9 cellular contexts compared by ENCODE assay signal in genomic region chr1:206909883-206910318, GRCh38. TPM values are rescaled to one million over a fixed set of nuclear protein-coding genes. Genes with fewer than 3 reads are reported as not detected.
DNase-seq lines count a peak whose midpoint lies in the region; ATAC-seq and TF ChIP-seq lines count a peak whose summit lies in the region.
"Had no signal": no experiment of that assay in that cellular context is flagged by ENCODE, and none has a peak within 500 bp of the region (broad histone marks: within the 10 kb centered on the region; RNA-seq: fewer than 3 reads in every experiment).

No MANE protein-coding gene starts in this region.

- ATAC-seq in lung (ENCODE audit: insufficient read depth, low FRiP score): peak; percentile 5
- ATAC-seq in upper lobe of left lung (ENCODE audit: low FRiP score in 2 of 2): peak; percentile 5 to 15
- no peak for ATAC-seq in HG03439 (IDR thresholded peaks at IDR 0.05; ENCODE audit: unreplicated experiment)
- no peak for ATAC-seq in GM21737 (IDR thresholded peaks at IDR 0.05; ENCODE audit: unreplicated experiment)

- H3K27ac ChIP-seq in colonic mucosa: no peak overlapping the region
- peak overlapping the region in 1 of 2 donors; percentile 57 for H3K27ac ChIP-seq in lung (ENCODE audit: low read depth in 1 of 2, low read length in 1 of 2)
- peak overlapping the region; percentile 72 to 86 (median 82) for H3K27ac ChIP-seq in upper lobe of left lung

- no peak overlapping the region for H3K9ac ChIP-seq in colonic mucosa (ENCODE audit: low read depth in 2 of 2, low read length in 2 of 2)

- H3K9me3 ChIP-seq in colonic mucosa (no peaks in the 10 kb centered on the region), lung (ENCODE audit: control insufficient read depth in 2 of 2, insufficient read depth in 1 of 2, low read length in 1 of 2) (no peaks in the 10 kb centered on the region), upper lobe of left lung (no peaks in the 10 kb centered on the region)

- 25 to 32% methylated on average over 14 of the region's 14 CpGs for WGBS in lung, 2 donors
- WGBS in upper lobe of left lung, 2 donors: 22 to 61% methylated on average over 8 to 14 of the region's 14 CpGs

- TF ChIP-seq CTCF in colonic mucosa (IDR thresholded peaks at IDR 0.05) (no peak), lung (IDR thresholded peaks at IDR 0.05; ENCODE audit: control extremely low read depth, extremely low read depth) (no peak), upper lobe of left lung (IDR thresholded peaks at IDR 0.05) (no peak)

- H3K4me3 ChIP-seq in colonic mucosa (peak overlapping the region; percentile 41), lung (peak overlapping the region; percentile 27), upper lobe of left lung (peak overlapping the region; percentile 38 to 54 (median 50))

- H3K4me1 ChIP-seq in colonic mucosa (peaks cover 11% of the 10 kb centered on the region), lung (ENCODE audit: control insufficient read depth in 2 of 2, insufficient read depth in 2 of 2, low read length in 2 of 2) (peaks cover 2 to 9% of the 10 kb centered on the region in 2 donors), upper lobe of left lung (peaks cover 19 to 22% (median 19%) of the 10 kb centered on the region in 4 donors)

- no peak for TF ChIP-seq POLR2A in upper lobe of left lung (IDR thresholded peaks at IDR 0.05)

- DNase-seq in activated effector memory CD4-positive, alpha-beta T cell treated with anti-CD3 and anti-CD28 coated beads, Interleukin-2, amount 50 U/mL, for 16 hours: peak; percentile 62
- no peak for DNase-seq in activated effector memory CD4-positive, alpha-beta T cell treated with Interleukin-2 at 50 U/mL for 16 hours
- no peak for DNase-seq in colonic mucosa
- peak; percentile 41 for DNase-seq in lung (ENCODE audit: low spot score)
- no peak for DNase-seq in upper lobe of left lung
- DNase-seq in globus pallidus (ENCODE audit: low spot score): no peak
- DNase-seq: Kasumi-1 had no signal

- TF ChIP-seq EP300 in upper lobe of left lung (IDR thresholded peaks at IDR 0.05): no peak

- no peaks in the 10 kb centered on the region for H3K27me3 ChIP-seq in colonic mucosa
- no peaks in the 10 kb centered on the region for H3K27me3 ChIP-seq in lung (ENCODE audit: control insufficient read depth, insufficient read depth)
- H3K27me3 ChIP-seq in upper lobe of left lung: peaks cover 0 to 8% (median 0%) of the 10 kb centered on the region in 4 donors

- intact Hi-C loops in colonic mucosa (cut with DNase I): loop anchor here (5.0 to 10.0 kb wide), 4 partner anchors 48 to 415 kb away; partner anchors contain the start of gene DYRK3

- no peaks in the 10 kb centered on the region for H3K36me3 ChIP-seq in colonic mucosa
- no peaks in the 10 kb centered on the region for H3K36me3 ChIP-seq in lung (ENCODE audit: control insufficient read depth in 2 of 2, insufficient read depth in 2 of 2, low read length in 2 of 2)
- no peaks in the 10 kb centered on the region for H3K36me3 ChIP-seq in upper lobe of left lung

RNA-seq across cellular contexts. Expression of gene FCMR, which starts 11.8 kb away (rescaled TPM):
- 1 to 10 TPM; 2.3 to 2.7 TPM for total RNA-seq in colonic mucosa
- 10 to 100 TPM in 1 of 2 donors, 1 to 10 TPM in 1; 8.5 to 10.5 TPM for total RNA-seq in lung
- polyA plus RNA-seq in lung: 10 to 100 TPM in 1 of 2 donors, 1 to 10 TPM in 1; 3.6 to 13.3 TPM
- total RNA-seq in upper lobe of left lung: 10 to 100 TPM in 1 of 6 donors, 1 to 10 TPM in 5; 4.3 to 13.6 (median 7.2) TPM

RNA-seq across cellular contexts. Expression of gene IL24, which starts 12.7 kb away (rescaled TPM):
- total RNA-seq in colonic mucosa: not detected
- not detected for total RNA-seq in lung
- polyA plus RNA-seq in lung: 1 to 10 TPM in 1 of 2 donors, under 1 TPM in 1; 0.67 to 8.7 TPM
- total RNA-seq in upper lobe of left lung: under 1 TPM in 1 of 6 donors, not detected in 5; 0.24 TPM

RNA-seq across cellular contexts. Expression of gene PIGR, which starts 36.4 kb away (rescaled TPM):
- total RNA-seq in colonic mucosa: over 10,000 TPM in 1 of 2 donors, 1,000 to 10,000 TPM in 1; 7,504 to 12,164 TPM
- total RNA-seq in lung: 100 to 1,000 TPM; 381 to 845 TPM
- polyA plus RNA-seq in lung: 100 to 1,000 TPM; 131 to 216 TPM
- total RNA-seq in upper lobe of left lung: 1,000 to 10,000 TPM in 1 of 6 donors, 100 to 1,000 TPM in 5; 396 to 1,034 (median 618) TPM

RNA-seq across cellular contexts. Expression of gene IL20, which starts 44.5 kb away (rescaled TPM):
- total RNA-seq in colonic mucosa (not detected), lung (not detected), upper lobe of left lung (not detected)
- polyA plus RNA-seq in lung: under 1 TPM; 0.11 to 0.12 TPM

Comparison
In these comparisons a context has a peak if more than half of its experiments do, and no peak if none do; other contexts are left out.
1. DNase-seq: peak in activated effector memory CD4-positive, alpha-beta T cell treated with anti-CD3 and anti-CD28 coated beads, Interleukin-2, amount 50 U/mL, for 16 hours (single experiment) and lung (single experiment); none in activated effector memory CD4-positive, alpha-beta T cell treated with Interleukin-2 at 50 U/mL for 16 hours (single experiment), colonic mucosa (single experiment), upper lobe of left lung (0 of 2) and globus pallidus (single experiment).
2. ATAC-seq: peak in lung (single experiment) and upper lobe of left lung (2 of 2); none in HG03439 (single experiment) and GM21737 (single experiment).
3. RNA of gene PIGR, which starts 36.4 kb away (total RNA-seq): 7,504 to 12,164 TPM in colonic mucosa; 381 to 845 TPM in lung and 396 to 1,034 TPM in upper lobe of left lung; every median in the first group is over 4 times any median in the second.
4. Peak in every context shown above with its lines, with median percentiles within 50 percentile points of each other: H3K4me3 ChIP-seq.